8 cellular contexts compared by ENCODE assay signal in genomic region chr9:91515074-91515687, GRCh38.
DNase-seq lines count a peak whose midpoint lies in the region; ATAC-seq, FAIRE-seq and TF ChIP-seq lines count a peak whose summit lies in the region.

No MANE protein-coding gene starts in this region.

- no peaks in the 10 kb centered on the region for H4K20me1 ChIP-seq in Karpas-422 (ENCODE audit: insufficient read depth, low read depth, low read length)
- H4K20me1 ChIP-seq in HepG2 (ENCODE audit: insufficient read depth, low read length) = no peaks in the 10 kb centered on the region

- WGBS in HepG2 (ENCODE audit: low lambda C conversion rate) = 19% methylated on average over 12 of the region's 12 CpGs

- intact Hi-C loops in HepG2 (cut with micrococcal nuclease; ENCODE audit: unreplicated experiment) = no loop called here
- intact Hi-C loops in CD4-positive, alpha-beta memory T cell (cut with micrococcal nuclease) = no loop called here

- no peaks in the 10 kb centered on the region for H3K9me3 ChIP-seq in Karpas-422 (ENCODE audit: low read length)
- no peaks in the 10 kb centered on the region for H3K9me3 ChIP-seq in HepG2 (ENCODE audit: low read length)
- H3K9me3 ChIP-seq in CD4-positive, alpha-beta memory T cell (ENCODE audit: control insufficient read depth in 1 of 2, low read length in 2 of 2) = no peaks in the 10 kb centered on the region

- TF ChIP-seq EP300 in HepG2 (IDR thresholded peaks at IDR 0.05; ENCODE audit: low read depth in 2 of 2, low read length in 2 of 2) (no peak), HepG2 (CRISPR knock-in tag; IDR thresholded peaks at IDR 0.05; ENCODE audit: borderline replicate concordance) (no peak)

- H3K27ac ChIP-seq in Karpas-422 (ENCODE audit: low read length) = no peak overlapping the region
- no peak overlapping the region for H3K27ac ChIP-seq in HepG2 (ENCODE audit: extremely low read length, insufficient read depth, low read length)
- no peak overlapping the region for H3K27ac ChIP-seq in CD4-positive, alpha-beta memory T cell (ENCODE audit: low read depth, low read length)

- TF ChIP-seq CTCF in AG10803 (conservative IDR thresholded peaks at IDR 0.05; ENCODE audit: low read length) (no peak), HepG2 (CRISPR knock-in tag; IDR thresholded peaks at IDR 0.05) (no peak)

- no peak for FAIRE-seq in HepG2 (lab: Jason Lieb, UNC)

- no peak for TF ChIP-seq RAD21 in HepG2 (CRISPR knock-in tag; IDR thresholded peaks at IDR 0.05)

- no TSS peak for BruUV-seq in HepG2 (replicated peaks; lab: Mats Ljungman, UMichigan)

- peaks cover 18 to 22% of the 10 kb centered on the region in 2 donors for H3K27me3 Mint-ChIP-seq in CD4-positive, alpha-beta memory T cell

- peak; percentile 77 for ATAC-seq in GM19351 (IDR thresholded peaks at IDR 0.05; ENCODE audit: unreplicated experiment)
- ATAC-seq in HepG2 = no peak

- H3K36me3 ChIP-seq in Karpas-422 (ENCODE audit: insufficient read depth, low read length) (no peaks in the 10 kb centered on the region), HepG2 (replicated peaks in 1 of 2; ENCODE audit: control insufficient read depth in 1 of 2, insufficient read depth in 2 of 2, low read length in 2 of 2) (no peaks in the 10 kb centered on the region)
- no peaks in the 10 kb centered on the region for H3K36me3 ChIP-seq in CD4-positive, alpha-beta memory T cell (ENCODE audit: insufficient read depth, low read length)

- peak overlapping the region in 1 of 8 donors; percentile 18 for H3K4me3 Mint-ChIP-seq in CD4-positive, alpha-beta memory T cell

- DNase-seq in AG10803 (ENCODE audit: low read depth) (peak; percentile 74), Karpas-422 (no peak), dermis blood vessel endothelial cell (peak; percentile 12), non-pigmented ciliary epithelial cell (ENCODE audit: low read depth) (peak; percentile 79), NCI-H1436 (lab: John Stamatoyannopoulos, UW) (no peak), HepG2 (ENCODE audit: low spot score) (no peak)
- DNase-seq in CD4-positive, alpha-beta memory T cell = no peak

- in situ Hi-C loops in HepG2 (cut with HindIII; ENCODE audit: extremely low pct_ligation_motif_present, low pct_unique_long_range_greater_than_20kb) = no loop called here

- no peaks in the 10 kb centered on the region for H3K4me1 Mint-ChIP-seq in CD4-positive, alpha-beta memory T cell

- H2AFZ ChIP-seq in Karpas-422 (ENCODE audit: low read length) (peak overlapping the region; percentile 7; the same call in 1 of the 2 replicates), HepG2 (ENCODE audit: low read length) (no peak overlapping the region)

- no peak overlapping the region for H3K27ac Mint-ChIP-seq in CD4-positive, alpha-beta memory T cell

- peak overlapping the region; percentile 31 for H3K4me3 ChIP-seq in AG10803 (ENCODE audit: low read length)
- peak overlapping the region; percentile 18; the same call in 1 of the 2 replicates for H3K4me3 ChIP-seq in Karpas-422 (ENCODE audit: low read length)
- no peak overlapping the region for H3K4me3 ChIP-seq in HepG2 (replicated peaks in 1 of 3; ENCODE audit: insufficient read depth in 1 of 3, low read depth in 2 of 3, low read length in 3 of 3)
- no peak overlapping the region for H3K4me3 ChIP-seq in CD4-positive, alpha-beta memory T cell (ENCODE audit: low read length in 2 of 2)

- POLR2A ChIA-PET in HepG2 (lab: Yijun Ruan, JAX) = no interaction called here
- POLR2A ChIA-PET in CD4-positive, alpha-beta memory T cell (lab: Charles Lee; ENCODE audit: partially characterized antibody) = no interaction called here

- 0 out of 2 replicates have a peak overlapping the region, but pooled peaks have one; percentile 18 for H3K9ac ChIP-seq in Karpas-422 (ENCODE audit: low read length)
- no peak overlapping the region for H3K9ac ChIP-seq in HepG2 (ENCODE audit: insufficient read depth, low read depth, low read length)

- no peaks in the 10 kb centered on the region for H3K36me3 Mint-ChIP-seq in CD4-positive, alpha-beta memory T cell

- H3K9me3 Mint-ChIP-seq in CD4-positive, alpha-beta memory T cell = peaks cover 0 to 16% (median 7%) of the 10 kb centered on the region in 8 donors

- CTCF ChIA-PET in HepG2 (lab: Yijun Ruan, JAX; ENCODE audit: low intra/inter-chr PET ratio, low total read pairs) = no interaction called here
- CTCF ChIA-PET in CD4-positive, alpha-beta memory T cell (lab: Charles Lee; ENCODE audit: partially characterized antibody) = no interaction called here

- H3K4me2 ChIP-seq in Karpas-422 (ENCODE audit: low read depth, low read length, poor library complexity, severe bottlenecking) = peak overlapping the region; percentile 21
- H3K4me2 ChIP-seq in HepG2 (ENCODE audit: low read depth, low read length) = no peak overlapping the region

- TF ChIP-seq POLR2A in HepG2 (IDR thresholded peaks at IDR 0.05; ENCODE audit: insufficient read depth in 1 of 2, low read depth in 2 of 2, low read length in 2 of 2) = no peak

- H3K4me1 ChIP-seq in Karpas-422 (ENCODE audit: low read length) (peaks cover 9% of the 10 kb centered on the region), HepG2 (ENCODE audit: insufficient read depth, low read length) (no peaks in the 10 kb centered on the region)
- no peaks in the 10 kb centered on the region for H3K4me1 ChIP-seq in CD4-positive, alpha-beta memory T cell (ENCODE audit: insufficient read depth, low read length)

- H3K79me2 ChIP-seq in Karpas-422 (ENCODE audit: low read length) = no peaks in the 10 kb centered on the region
- no peaks in the 10 kb centered on the region for H3K79me2 ChIP-seq in HepG2 (ENCODE audit: insufficient read depth, low read length)

- no peaks in the 10 kb centered on the region for H3K9me2 ChIP-seq in Karpas-422 (replicated peaks; ENCODE audit: insufficient read depth, low read length)

- H3K27me3 ChIP-seq in Karpas-422 (ENCODE audit: low read length) (no peaks in the 10 kb centered on the region), HepG2 (ENCODE audit: control insufficient read depth in 1 of 2, insufficient read depth in 2 of 2, low read length in 2 of 2) (0 out of 5 replicates have a peak, but pooled peaks cover 0 to 4% of the 10 kb centered on the region in 2 experiments)
- no peaks in the 10 kb centered on the region for H3K27me3 ChIP-seq in CD4-positive, alpha-beta memory T cell (ENCODE audit: insufficient read depth, low read length)

TF ChIP-seq in HepG2, 621 proteins besides CTCF, POLR2A, EP300 and RAD21:
- TF ChIP-seq HOXA3 (CRISPR knock-in tag; IDR thresholded peaks at IDR 0.05) (no peak), ZNF782 (CRISPR knock-in tag; IDR thresholded peaks at IDR 0.05; ENCODE audit: borderline replicate concordance) (no peak)

Comparison
In these comparisons a context has a peak if more than half of its experiments do, and no peak if none do; other contexts are left out.
1. DNase-seq: peak in AG10803 (single experiment), dermis blood vessel endothelial cell (single experiment) and non-pigmented ciliary epithelial cell (single experiment); none in Karpas-422 (single experiment), NCI-H1436 (single experiment), HepG2 (single experiment) and CD4-positive, alpha-beta memory T cell (0 of 5).
2. H3K4me3 ChIP-seq: peak in AG10803 (single experiment) and Karpas-422 (single experiment); none in HepG2 (0 of 3) and CD4-positive, alpha-beta memory T cell (0 of 2).